Comparison of ENCODE assay signal across 35 cellular contexts in genomic region chr10:105094048-105094447, GRCh38.
"Had no signal": no experiment of that assay in that cellular context is flagged by ENCODE, and none has a peak within 500 bp of the region (broad histone marks: within the 10 kb centered on the region; RNA-seq: fewer than 3 reads in every experiment).

No MANE protein-coding gene starts in this region.

- H3K4me1 Mint-ChIP-seq: activated B cell treated with CpG ODN at 0.5 μM for 24 hours; activated naive CD4-positive, alpha-beta T cell treated with anti-CD3 and anti-CD28 coated beads, Interleukin-2, amount 50 U/mL, for 24 hours; activated naive CD8-positive, alpha-beta T cell treated with anti-CD3 and anti-CD28 coated beads for 36 hours; activated naive CD8-positive, alpha-beta T cell treated with anti-CD3 and anti-CD28 coated beads, Interleukin-2, amount 50 U/mL, for 24 hours; central memory CD8-positive, alpha-beta T cell; T-helper 17 cell had no signal

- H3K9me3 Mint-ChIP-seq: activated B cell treated with CpG ODN at 0.5 μM for 24 hours; activated CD8-positive, alpha-beta T cell treated with anti-CD3 and anti-CD28 coated beads for 36 hours; activated naive CD4-positive, alpha-beta T cell treated with anti-CD3 and anti-CD28 coated beads for 36 hours; activated naive CD4-positive, alpha-beta T cell treated with anti-CD3 and anti-CD28 coated beads, Interleukin-2, amount 50 U/mL, for 24 hours; activated naive CD8-positive, alpha-beta T cell treated with anti-CD3 and anti-CD28 coated beads for 36 hours; activated naive CD8-positive, alpha-beta T cell treated with anti-CD3 and anti-CD28 coated beads, Interleukin-2, amount 50 U/mL, for 24 hours; activated T-helper 1 cell treated with anti-CD3 and anti-CD28 coated beads, Interleukin-12 subunit alpha, Interleukin-12 subunit beta, Interleukin-2, Interleukin-4 antibody, amounts not matched to agents 30 ng/mL and 10 ng/mL and 1 ng/mL, durations not matched to agents 14 hours and 24 hours and 36 hours; activated T-helper 2 cell treated with anti-CD3 and anti-CD28 coated beads, Interferon-gamma antibody, Interleukin-2, Interleukin-4, amounts not matched to agents 10 μg/mL and 5 μg/mL and 100 μg/mL, durations not matched to agents 14 hours and 24 hours and 36 hours; central memory CD8-positive, alpha-beta T cell; effector memory CD8-positive, alpha-beta T cell; T-helper 2 cell treated with Interferon-gamma antibody and Interleukin-4, amounts not matched to agents 5 μg/mL and 100 μg/mL, for 36 hours had no signal

- H3K4me3 ChIP-seq: adrenal gland, ascending aorta, cardiac muscle cell, coronary artery, esophagus squamous epithelium had no signal

- H3K36me3 ChIP-seq: adrenal gland, ascending aorta, brain microvascular endothelial cell, cardiac muscle cell, esophagus squamous epithelium, WERI-Rb-1 had no signal

- H3K9me3 ChIP-seq: adrenal gland, ascending aorta, esophagus squamous epithelium had no signal

- H3K27ac ChIP-seq: adrenal gland, ascending aorta, brain microvascular endothelial cell, cardiac muscle cell, coronary artery, epithelial cell of prostate, esophagus squamous epithelium, WERI-Rb-1 had no signal

- H3K27me3 ChIP-seq: adrenal gland, ascending aorta, brain microvascular endothelial cell, cardiac muscle cell, esophagus squamous epithelium had no signal

- FAIRE-seq: frontal cortex had no signal

- H3K4me3 Mint-ChIP-seq: activated B cell treated with CpG ODN at 0.5 μM for 24 hours; activated CD8-positive, alpha-beta T cell treated with anti-CD3 and anti-CD28 coated beads for 36 hours; activated naive CD4-positive, alpha-beta T cell treated with anti-CD3 and anti-CD28 coated beads for 36 hours; activated naive CD4-positive, alpha-beta T cell treated with anti-CD3 and anti-CD28 coated beads, Interleukin-2, amount 50 U/mL, for 24 hours; activated naive CD8-positive, alpha-beta T cell treated with anti-CD3 and anti-CD28 coated beads for 36 hours; activated naive CD8-positive, alpha-beta T cell treated with anti-CD3 and anti-CD28 coated beads, Interleukin-2, amount 50 U/mL, for 24 hours; activated T-helper 1 cell treated with anti-CD3 and anti-CD28 coated beads, Interleukin-12 subunit alpha, Interleukin-12 subunit beta, Interleukin-2, Interleukin-4 antibody, amounts not matched to agents 30 ng/mL and 10 ng/mL and 1 ng/mL, durations not matched to agents 14 hours and 24 hours and 36 hours; central memory CD8-positive, alpha-beta T cell; dendritic cell treated with granulocyte-macrophage colony-stimulating factor and Interleukin-4, amounts not matched to agents 40 ng/mL and 50 ng/mL, for 4 days; effector memory CD8-positive, alpha-beta T cell; T-helper 17 cell; T-helper 2 cell treated with Interferon-gamma antibody and Interleukin-4, amounts not matched to agents 5 μg/mL and 100 μg/mL, for 36 hours had no signal

- ATAC-seq: activated CD4-positive, CD25-positive, alpha-beta regulatory T cell treated with anti-CD3 and anti-CD28 coated beads, Interleukin-2, amount 50 U/mL, for 24 hours; activated CD8-positive, alpha-beta T cell treated with anti-CD3 and anti-CD28 coated beads for 36 hours; activated naive CD8-positive, alpha-beta T cell treated with anti-CD3 and anti-CD28 coated beads, Interleukin-2, amount 50 U/mL, for 24 hours; effector memory CD8-positive, alpha-beta T cell; T-helper 17 cell had no signal

- H3K27me3 Mint-ChIP-seq: activated B cell treated with CpG ODN at 0.5 μM for 24 hours; activated CD8-positive, alpha-beta T cell treated with anti-CD3 and anti-CD28 coated beads for 36 hours; activated naive CD4-positive, alpha-beta T cell treated with anti-CD3 and anti-CD28 coated beads, Interleukin-2, amount 50 U/mL, for 24 hours; activated naive CD8-positive, alpha-beta T cell treated with anti-CD3 and anti-CD28 coated beads for 36 hours; central memory CD8-positive, alpha-beta T cell; dendritic cell treated with granulocyte-macrophage colony-stimulating factor and Interleukin-4, amounts not matched to agents 40 ng/mL and 50 ng/mL, for 4 days; effector memory CD8-positive, alpha-beta T cell; T-helper 17 cell had no signal

- H3K27ac Mint-ChIP-seq: activated B cell treated with CpG ODN at 0.5 μM for 24 hours; activated CD8-positive, alpha-beta T cell treated with anti-CD3 and anti-CD28 coated beads for 36 hours; activated naive CD4-positive, alpha-beta T cell treated with anti-CD3 and anti-CD28 coated beads for 36 hours; activated naive CD4-positive, alpha-beta T cell treated with anti-CD3 and anti-CD28 coated beads, Interleukin-2, amount 50 U/mL, for 24 hours; activated naive CD8-positive, alpha-beta T cell treated with anti-CD3 and anti-CD28 coated beads for 36 hours; activated naive CD8-positive, alpha-beta T cell treated with anti-CD3 and anti-CD28 coated beads, Interleukin-2, amount 50 U/mL, for 24 hours; activated T-helper 1 cell treated with anti-CD3 and anti-CD28 coated beads, Interleukin-12 subunit alpha, Interleukin-12 subunit beta, Interleukin-2, Interleukin-4 antibody, amounts not matched to agents 30 ng/mL and 10 ng/mL and 1 ng/mL, durations not matched to agents 14 hours and 24 hours and 36 hours; activated T-helper 2 cell treated with anti-CD3 and anti-CD28 coated beads, Interferon-gamma antibody, Interleukin-2, Interleukin-4, amounts not matched to agents 10 μg/mL and 5 μg/mL and 100 μg/mL, durations not matched to agents 14 hours and 24 hours and 36 hours; dendritic cell treated with granulocyte-macrophage colony-stimulating factor and Interleukin-4, amounts not matched to agents 40 ng/mL and 50 ng/mL, for 4 days; effector memory CD8-positive, alpha-beta T cell; T-helper 17 cell; T-helper 2 cell treated with Interferon-gamma antibody and Interleukin-4, amounts not matched to agents 5 μg/mL and 100 μg/mL, for 36 hours had no signal

- H3K4me1 ChIP-seq: adrenal gland, ascending aorta, esophagus squamous epithelium had no signal

- DNase-seq: activated B cell treated with CpG ODN at 0.5 μM for 24 hours; activated CD4-positive, alpha-beta T cell treated with anti-CD3 and anti-CD28 coated beads for 48 hours; activated CD4-positive, alpha-beta T cell treated with anti-CD3 and anti-CD28 coated beads, Interleukin-2, amount 50 U/mL, for 1 hour; activated CD4-positive, alpha-beta T cell treated with anti-CD3 and anti-CD28 coated beads, Interleukin-2, amount 50 U/mL, for 48 hours; activated CD8-positive, alpha-beta memory T cell treated with anti-CD3 and anti-CD28 coated beads for 24 hours; activated CD8-positive, alpha-beta T cell treated with anti-CD3 and anti-CD28 coated beads for 36 hours; activated effector memory CD4-positive, alpha-beta T cell treated with anti-CD3 and anti-CD28 coated beads, Interleukin-2, amount 50 U/mL, for 16 hours; activated naive CD4-positive, alpha-beta T cell treated with anti-CD3 and anti-CD28 coated beads for 36 hours; activated naive CD8-positive, alpha-beta T cell treated with anti-CD3 and anti-CD28 coated beads for 36 hours; activated naive CD8-positive, alpha-beta T cell treated with anti-CD3 and anti-CD28 coated beads, Interleukin-2, amount 50 U/mL, for 24 hours; activated T-cell treated with anti-CD3 and anti-CD28 coated beads, Interleukin-2, amount 50 U/mL, for 1 hour; activated T-cell treated with anti-CD3 and anti-CD28 coated beads, Interleukin-2, amount 50 U/mL, for 48 hours; adrenal gland; brain microvascular endothelial cell; effector CD4-positive, alpha-beta T cell; effector memory CD8-positive, alpha-beta T cell; esophagus squamous epithelium; head of caudate nucleus; SW 1271; T-helper 1 cell; T-helper 17 cell; T1000; WERI-Rb-1 had no signal

- H3K36me3 Mint-ChIP-seq: activated naive CD8-positive, alpha-beta T cell treated with anti-CD3 and anti-CD28 coated beads for 36 hours had no signal
